24 cellular contexts compared by ENCODE assay signal in the genomic region with DNA sequence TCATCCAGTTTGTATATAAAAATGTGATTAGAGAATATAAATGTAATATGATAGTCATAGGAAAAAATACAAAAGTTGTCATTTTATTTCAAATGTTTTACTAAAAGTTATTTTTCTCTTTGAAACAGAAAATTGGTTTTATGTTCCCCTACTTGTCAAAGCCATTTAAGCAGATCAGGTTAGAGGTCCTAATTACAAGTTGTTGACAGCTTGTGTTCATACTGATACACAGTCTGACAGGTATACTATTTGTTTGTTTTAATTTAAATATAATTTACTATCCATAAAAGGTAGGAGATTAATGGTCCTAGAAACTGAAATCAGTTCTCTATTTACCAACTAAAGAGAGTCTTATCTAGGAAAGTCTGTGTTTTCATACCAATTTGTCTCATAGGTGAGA.
"Had no signal": no experiment of that assay in that cellular context is flagged by ENCODE, and none has a peak within 500 bp of the region (broad histone marks: within the 10 kb centered on the region; RNA-seq: fewer than 3 reads in every experiment).

No MANE protein-coding gene starts in this region.

- H3K27ac Mint-ChIP-seq: mesothelial cell of epicardium, naive B cell had no signal

- ATAC-seq: foreskin keratinocyte, gastrocnemius medialis, heart right ventricle, left cardiac atrium, left lung, left ventricle myocardium superior, lower lobe of right lung, mucosa of descending colon had no signal

- H3K9me3 Mint-ChIP-seq: mesothelial cell of epicardium had no signal

- FAIRE-seq: colon, endothelial cell of umbilical vein, islet of Langerhans, keratinocyte had no signal

- H3K27ac ChIP-seq: coronary artery, dorsolateral prefrontal cortex, esophagus muscularis mucosa, foreskin keratinocyte, gastrocnemius medialis, heart right ventricle, left lung, lower lobe of right lung had no signal

- H3K4me1 Mint-ChIP-seq: mesothelial cell of epicardium, naive B cell had no signal

- H3K36me3 ChIP-seq: esophagus muscularis mucosa, gastrocnemius medialis, heart right ventricle, left lung, lower lobe of right lung had no signal

- DNase-seq: dermis blood vessel endothelial cell; dorsolateral prefrontal cortex; effector CD4-positive, alpha-beta T cell; effector memory CD4-positive, alpha-beta T cell; foreskin keratinocyte; gastrocnemius medialis; glutamatergic neuron; head of caudate nucleus; heart right ventricle; hippocampal formation; left cardiac atrium; left lung; left ventricle myocardium superior; lower lobe of right lung; mesenchymal stem cell; mucosa of descending colon; naive B cell had no signal

- H3K36me3 Mint-ChIP-seq: mesothelial cell of epicardium, naive B cell had no signal

- H3K4me1 ChIP-seq: esophagus muscularis mucosa, foreskin keratinocyte, gastrocnemius medialis, heart right ventricle, left lung, lower lobe of right lung had no signal

- H3K4me3 ChIP-seq: coronary artery, dorsolateral prefrontal cortex, esophagus muscularis mucosa, gastrocnemius medialis, heart right ventricle, left lung, lower lobe of right lung, mucosa of descending colon had no signal

- H3K4me3 Mint-ChIP-seq: mesothelial cell of epicardium, naive B cell had no signal

- H3K9me3 ChIP-seq: esophagus muscularis mucosa, gastrocnemius medialis, heart right ventricle, left lung, lower lobe of right lung, mucosa of descending colon had no signal
